ENCODE assay signal across 1 cellular context in genomic region chr20:16027710-16028109, GRCh38.
TF ChIP-seq lines count a peak whose summit lies in the region.

No MANE protein-coding gene starts in this region.

TF ChIP-seq in GM23338, 12 proteins besides CTCF, POLR2A, EP300 and RAD21 (continued from another document):
- TF ChIP-seq ZNF462 (CRISPR knock-in tag; IDR thresholded peaks at IDR 0.05): no peak
- TF ChIP-seq, protein P1, sequence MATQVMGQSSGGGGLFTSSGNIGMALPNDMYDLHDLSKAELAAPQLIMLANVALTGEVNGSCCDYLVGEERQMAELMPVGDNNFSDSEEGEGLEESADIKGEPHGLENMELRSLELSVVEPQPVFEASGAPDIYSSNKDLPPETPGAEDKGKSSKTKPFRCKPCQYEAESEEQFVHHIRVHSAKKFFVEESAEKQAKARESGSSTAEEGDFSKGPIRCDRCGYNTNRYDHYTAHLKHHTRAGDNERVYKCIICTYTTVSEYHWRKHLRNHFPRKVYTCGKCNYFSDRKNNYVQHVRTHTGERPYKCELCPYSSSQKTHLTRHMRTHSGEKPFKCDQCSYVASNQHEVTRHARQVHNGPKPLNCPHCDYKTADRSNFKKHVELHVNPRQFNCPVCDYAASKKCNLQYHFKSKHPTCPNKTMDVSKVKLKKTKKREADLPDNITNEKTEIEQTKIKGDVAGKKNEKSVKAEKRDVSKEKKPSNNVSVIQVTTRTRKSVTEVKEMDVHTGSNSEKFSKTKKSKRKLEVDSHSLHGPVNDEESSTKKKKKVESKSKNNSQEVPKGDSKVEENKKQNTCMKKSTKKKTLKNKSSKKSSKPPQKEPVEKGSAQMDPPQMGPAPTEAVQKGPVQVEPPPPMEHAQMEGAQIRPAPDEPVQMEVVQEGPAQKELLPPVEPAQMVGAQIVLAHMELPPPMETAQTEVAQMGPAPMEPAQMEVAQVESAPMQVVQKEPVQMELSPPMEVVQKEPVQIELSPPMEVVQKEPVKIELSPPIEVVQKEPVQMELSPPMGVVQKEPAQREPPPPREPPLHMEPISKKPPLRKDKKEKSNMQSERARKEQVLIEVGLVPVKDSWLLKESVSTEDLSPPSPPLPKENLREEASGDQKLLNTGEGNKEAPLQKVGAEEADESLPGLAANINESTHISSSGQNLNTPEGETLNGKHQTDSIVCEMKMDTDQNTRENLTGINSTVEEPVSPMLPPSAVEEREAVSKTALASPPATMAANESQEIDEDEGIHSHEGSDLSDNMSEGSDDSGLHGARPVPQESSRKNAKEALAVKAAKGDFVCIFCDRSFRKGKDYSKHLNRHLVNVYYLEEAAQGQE (IDR thresholded peaks at IDR 0.05; ENCODE audit: unreplicated experiment): no peak
- TF ChIP-seq ZNF331 (CRISPR knock-in tag; IDR thresholded peaks at IDR 0.05; ENCODE audit: low read depth): no peak
- no peak for TF ChIP-seq JUNB (IDR thresholded peaks at IDR 0.05; ENCODE audit: unreplicated experiment)
- no peak for TF ChIP-seq STAT1 (IDR thresholded peaks at IDR 0.05; ENCODE audit: unreplicated experiment)
- no peak for TF ChIP-seq POLR2AphosphoS5 (IDR thresholded peaks at IDR 0.05; ENCODE audit: low read depth)
- no peak for TF ChIP-seq EZH2phosphoT487 (IDR thresholded peaks at IDR 0.05; ENCODE audit: unreplicated experiment)
- TF ChIP-seq NANOG (IDR thresholded peaks at IDR 0.05; ENCODE audit: borderline replicate concordance): no peak
